8 cellular contexts compared by ENCODE assay signal in genomic region chr22:41544671-41545476, GRCh38. TPM values are rescaled to one million over a fixed set of nuclear protein-coding genes. Genes with fewer than 3 reads are reported as not detected.
DNase-seq lines count a peak whose midpoint lies in the region; ATAC-seq and TF ChIP-seq lines count a peak whose summit lies in the region.

No MANE protein-coding gene starts in this region.

- intact Hi-C loops in Right ventricle myocardium inferior (cut with DNase I) (loop anchor here (5.0 kb wide), 1 partner anchor 52 kb away; no protein-coding TSS in a partner anchor), left lung (cut with DNase I) (no loop called here), upper lobe of right lung (cut with DNase I) (no loop called here)
- intact Hi-C loops in activated T-helper 1 cell treated with anti-CD3 and anti-CD28 coated beads, Interleukin-12 subunit alpha, Interleukin-12 subunit beta, Interleukin-2, Interleukin-4 antibody, amounts not matched to agents 30 ng/mL and 10 ng/mL and 1 ng/mL, durations not matched to agents 14 hours and 24 hours and 36 hours (cut with micrococcal nuclease): loop anchor here (1.0 kb wide), 5 partner anchors 45 to 259 kb away; partner anchors contain the start of genes DESI1, PHF5A, RANGAP1 and XRCC6

- no peak for TF ChIP-seq CTCF in right atrium auricular region (IDR thresholded peaks at IDR 0.05)
- no peak for TF ChIP-seq CTCF in left lung (IDR thresholded peaks at IDR 0.05)
- TF ChIP-seq CTCF in upper lobe of right lung (IDR thresholded peaks at IDR 0.05): no peak

- H3K4me3 Mint-ChIP-seq in activated T-helper 1 cell treated with anti-CD3 and anti-CD28 coated beads, Interleukin-12 subunit alpha, Interleukin-12 subunit beta, Interleukin-2, Interleukin-4 antibody, amounts not matched to agents 30 ng/mL and 10 ng/mL and 1 ng/mL, durations not matched to agents 14 hours and 24 hours and 36 hours: peak overlapping the region; percentile 93

- H3K27me3 Mint-ChIP-seq in activated T-helper 1 cell treated with anti-CD3 and anti-CD28 coated beads, Interleukin-12 subunit alpha, Interleukin-12 subunit beta, Interleukin-2, Interleukin-4 antibody, amounts not matched to agents 30 ng/mL and 10 ng/mL and 1 ng/mL, durations not matched to agents 14 hours and 24 hours and 36 hours (ENCODE audit: insufficient read depth): peaks cover 5% of the 10 kb centered on the region

- no peaks in the 10 kb centered on the region for H3K9me3 Mint-ChIP-seq in activated T-helper 1 cell treated with anti-CD3 and anti-CD28 coated beads, Interleukin-12 subunit alpha, Interleukin-12 subunit beta, Interleukin-2, Interleukin-4 antibody, amounts not matched to agents 30 ng/mL and 10 ng/mL and 1 ng/mL, durations not matched to agents 14 hours and 24 hours and 36 hours

- H3K36me3 ChIP-seq in right atrium auricular region: no peaks in the 10 kb centered on the region
- H3K36me3 ChIP-seq in left lung: peaks cover 0 to 11% of the 10 kb centered on the region in 2 donors
- H3K36me3 ChIP-seq in upper lobe of right lung: peaks cover 5% of the 10 kb centered on the region

- H3K4me3 ChIP-seq in right atrium auricular region: peak overlapping the region; percentile 75 to 77
- H3K4me3 ChIP-seq in left lung: peak overlapping the region; percentile 79 to 90
- H3K4me3 ChIP-seq in upper lobe of right lung: peak overlapping the region; percentile 73

- H3K9me3 ChIP-seq in right atrium auricular region (no peaks in the 10 kb centered on the region), left lung (no peaks in the 10 kb centered on the region), upper lobe of right lung (no peaks in the 10 kb centered on the region)

- no peaks in the 10 kb centered on the region for H3K27me3 ChIP-seq in right atrium auricular region
- H3K27me3 ChIP-seq in left lung: no peaks in the 10 kb centered on the region
- H3K27me3 ChIP-seq in upper lobe of right lung: no peaks in the 10 kb centered on the region

- H3K4me1 Mint-ChIP-seq in activated T-helper 1 cell treated with anti-CD3 and anti-CD28 coated beads, Interleukin-12 subunit alpha, Interleukin-12 subunit beta, Interleukin-2, Interleukin-4 antibody, amounts not matched to agents 30 ng/mL and 10 ng/mL and 1 ng/mL, durations not matched to agents 14 hours and 24 hours and 36 hours (ENCODE audit: low read depth): peaks cover 40% of the 10 kb centered on the region

- H3K4me1 ChIP-seq in right atrium auricular region (peaks cover 0 to 45% of the 10 kb centered on the region in 2 donors), left lung (peaks cover 15 to 47% of the 10 kb centered on the region in 2 donors), upper lobe of right lung (peaks cover 26% of the 10 kb centered on the region)

- H3K27ac ChIP-seq in right atrium auricular region (no peak overlapping the region), left lung (peak overlapping the region in 1 of 2 donors; percentile 87), upper lobe of right lung (peak overlapping the region; percentile 66)

- peaks cover 4% of the 10 kb centered on the region for H3K36me3 Mint-ChIP-seq in activated T-helper 1 cell treated with anti-CD3 and anti-CD28 coated beads, Interleukin-12 subunit alpha, Interleukin-12 subunit beta, Interleukin-2, Interleukin-4 antibody, amounts not matched to agents 30 ng/mL and 10 ng/mL and 1 ng/mL, durations not matched to agents 14 hours and 24 hours and 36 hours (ENCODE audit: low read depth)

- ATAC-seq in Right ventricle myocardium inferior (no peak), left lung (peak; percentile 5), upper lobe of right lung (no peak), HG03460 (IDR thresholded peaks at IDR 0.05; ENCODE audit: unreplicated experiment) (no peak)

- H3K27ac Mint-ChIP-seq in activated T-helper 1 cell treated with anti-CD3 and anti-CD28 coated beads, Interleukin-12 subunit alpha, Interleukin-12 subunit beta, Interleukin-2, Interleukin-4 antibody, amounts not matched to agents 30 ng/mL and 10 ng/mL and 1 ng/mL, durations not matched to agents 14 hours and 24 hours and 36 hours: peak overlapping the region; percentile 84

- DNase-seq in right atrium auricular region (ENCODE audit: low spot score) (no peak), Right ventricle myocardium inferior (ENCODE audit: missing footprints) (no peak), left lung (no peak), upper lobe of right lung (no peak), OCI-M2 (lab: John Stamatoyannopoulos, UW; ENCODE audit: unreplicated experiment) (no peak), midbrain (lab: John Stamatoyannopoulos, UW) (no peak)
- DNase-seq in activated T-helper 1 cell treated with anti-CD3 and anti-CD28 coated beads, Interleukin-12 subunit alpha, Interleukin-12 subunit beta, Interleukin-2, Interleukin-4 antibody, amounts not matched to agents 30 ng/mL and 10 ng/mL and 1 ng/mL, durations not matched to agents 14 hours and 24 hours and 36 hours (ENCODE audit: low spot score): no peak

RNA-seq across cellular contexts. Expression of gene POLR3H, which starts 0.6 kb away (rescaled TPM):
- total RNA-seq in right atrium auricular region (10 to 100 TPM; 11.4 to 12.0 TPM), Right ventricle myocardium inferior (20.1 TPM), left lung (10 to 100 TPM; 31.3 to 55.4 TPM), upper lobe of right lung (43.7 TPM)
- 51.8 and 52.0 TPM in 2 replicates for total RNA-seq in activated T-helper 1 cell treated with anti-CD3 and anti-CD28 coated beads, Interleukin-12 subunit alpha, Interleukin-12 subunit beta, Interleukin-2, Interleukin-4 antibody, amounts not matched to agents 30 ng/mL and 10 ng/mL and 1 ng/mL, durations not matched to agents 14 hours and 24 hours and 36 hours

RNA-seq across cellular contexts. Expression of gene CSDC2, which starts 15.9 kb away (rescaled TPM):
- total RNA-seq in right atrium auricular region: 100 to 1,000 TPM; 257 to 324 TPM
- 265 TPM for total RNA-seq in Right ventricle myocardium inferior
- not detected in 2 replicates for total RNA-seq in activated T-helper 1 cell treated with anti-CD3 and anti-CD28 coated beads, Interleukin-12 subunit alpha, Interleukin-12 subunit beta, Interleukin-2, Interleukin-4 antibody, amounts not matched to agents 30 ng/mL and 10 ng/mL and 1 ng/mL, durations not matched to agents 14 hours and 24 hours and 36 hours
- total RNA-seq in left lung: 1 to 10 TPM; 5.1 to 5.5 TPM
- 6.3 TPM for total RNA-seq in upper lobe of right lung

RNA-seq across cellular contexts. Expression of gene PMM1, which starts 44.8 kb away (rescaled TPM):
- total RNA-seq in right atrium auricular region (10 to 100 TPM; 17.3 TPM), Right ventricle myocardium inferior (16.2 TPM), left lung (10 to 100 TPM; 36.5 to 46.0 TPM), upper lobe of right lung (44.4 TPM)
- total RNA-seq in activated T-helper 1 cell treated with anti-CD3 and anti-CD28 coated beads, Interleukin-12 subunit alpha, Interleukin-12 subunit beta, Interleukin-2, Interleukin-4 antibody, amounts not matched to agents 30 ng/mL and 10 ng/mL and 1 ng/mL, durations not matched to agents 14 hours and 24 hours and 36 hours: 21.4 and 22.6 TPM in 2 replicates

Comparison
In these comparisons a context has a peak if more than half of its experiments do, and no peak if none do; other contexts are left out.
1. RNA of gene CSDC2, which starts 15.9 kb away (total RNA-seq): 257 to 324 TPM in right atrium auricular region and 265 TPM in Right ventricle myocardium inferior (single experiment); 6.3 TPM in upper lobe of right lung (single experiment), 5.1 to 5.5 TPM in left lung and not detected in activated T-helper 1 cell treated with anti-CD3 and anti-CD28 coated beads, Interleukin-12 subunit alpha, Interleukin-12 subunit beta, Interleukin-2, Interleukin-4 antibody, amounts not matched to agents 30 ng/mL and 10 ng/mL and 1 ng/mL, durations not matched to agents 14 hours and 24 hours and 36 hours; every median in the first group is over 10 times any median in the second.
2. intact Hi-C loops: an anchor here in Right ventricle myocardium inferior (5.0 kb wide) and activated T-helper 1 cell treated with anti-CD3 and anti-CD28 coated beads, Interleukin-12 subunit alpha, Interleukin-12 subunit beta, Interleukin-2, Interleukin-4 antibody, amounts not matched to agents 30 ng/mL and 10 ng/mL and 1 ng/mL, durations not matched to agents 14 hours and 24 hours and 36 hours (1.0 kb wide); none called in left lung and upper lobe of right lung.
3. Peak in every context shown above with its lines, with median percentiles within 50 percentile points of each other: H3K4me3 ChIP-seq.